In genomic region chr17:50763716-50764450, GRCh38 we compare ENCODE assay signal across 10 cellular contexts. TPM values are rescaled to one million over a fixed set of nuclear protein-coding genes. Genes with fewer than 3 reads are reported as not detected.
A peak's percentile ranks its signal among the peaks of the same experiment; 100 is the strongest.
DNase-seq lines count a peak whose midpoint lies in the region; ATAC-seq and TF ChIP-seq lines count a peak whose summit lies in the region.
"Had no signal": no experiment of that assay in that cellular context is flagged by ENCODE, and none has a peak within 500 bp of the region (broad histone marks: within the 10 kb centered on the region; RNA-seq: fewer than 3 reads in every experiment).

No MANE protein-coding gene starts in this region.

- peak overlapping the region; percentile 88 for H3K4me2 ChIP-seq in Karpas-422 (ENCODE audit: low read depth, low read length, poor library complexity, severe bottlenecking)
- H3K4me2 ChIP-seq in neural progenitor cell = no peak overlapping the region

- H3K27ac Mint-ChIP-seq in brain = peak overlapping the region; percentile 43 to 89 (median 85)
- H3K27ac Mint-ChIP-seq in neural progenitor cell = no peak overlapping the region
- H3K27ac Mint-ChIP-seq in effector memory CD8-positive, alpha-beta T cell = no peak overlapping the region
- H3K27ac Mint-ChIP-seq: activated CD8-positive, alpha-beta T cell treated with anti-CD3 and anti-CD28 coated beads, Interleukin-2, amount 10 ng/mL, durations not matched to agents 7 days and 5 days had no signal

- H3K4me1 Mint-ChIP-seq in brain (peaks cover 44% of the 10 kb centered on the region), neural progenitor cell (peaks cover 41% of the 10 kb centered on the region)
- peaks cover 11 to 18% of the 10 kb centered on the region in 2 donors for H3K4me1 Mint-ChIP-seq in effector memory CD8-positive, alpha-beta T cell (ENCODE audit: low read depth in 2 of 2)

- H3K9me2 ChIP-seq in Karpas-422 (replicated peaks; ENCODE audit: insufficient read depth, low read length) = no peaks in the 10 kb centered on the region

- H4K20me1 ChIP-seq in Karpas-422 (ENCODE audit: insufficient read depth, low read depth, low read length) (no peaks in the 10 kb centered on the region), neural progenitor cell (ENCODE audit: low read depth) (no peaks in the 10 kb centered on the region)

- H2AFZ ChIP-seq in Karpas-422 (ENCODE audit: low read length) = peak overlapping the region; percentile 69
- no peak overlapping the region for H2AFZ ChIP-seq in neural progenitor cell (replicated peaks)

- DNase-seq in DMS153 treated with DMSO at 0.1 percent for 48 hours (lab: John Stamatoyannopoulos, UW; ENCODE audit: unreplicated experiment) (peak; percentile 18), Karpas-422 (no peak), neural progenitor cell (ENCODE audit: low spot score) (no peak)
- no peak for DNase-seq in effector memory CD8-positive, alpha-beta T cell
- DNase-seq: activated CD8-positive, alpha-beta T cell treated with anti-CD3 and anti-CD28 coated beads, Interleukin-2, amount 10 ng/mL, durations not matched to agents 7 days and 5 days had no signal

- H3K27me3 ChIP-seq in Karpas-422 (ENCODE audit: low read length) = no peaks in the 10 kb centered on the region
- no peaks in the 10 kb centered on the region for H3K27me3 ChIP-seq in neural progenitor cell

- no peaks in the 10 kb centered on the region for H3K36me3 Mint-ChIP-seq in brain
- no peaks in the 10 kb centered on the region for H3K36me3 Mint-ChIP-seq in neural progenitor cell
- no peaks in the 10 kb centered on the region for H3K36me3 Mint-ChIP-seq in effector memory CD8-positive, alpha-beta T cell (ENCODE audit: insufficient read depth)

- H3K4me3 ChIP-seq in Karpas-422 (ENCODE audit: low read length) = peak overlapping the region; percentile 58
- no peak overlapping the region for H3K4me3 ChIP-seq in neural progenitor cell

- H3K9me3 ChIP-seq in Karpas-422 (ENCODE audit: low read length) = no peaks in the 10 kb centered on the region
- H3K9me3 ChIP-seq in neural progenitor cell (ENCODE audit: low read depth) = no peaks in the 10 kb centered on the region

- H3K27me3 Mint-ChIP-seq in brain (peaks cover 2% of the 10 kb centered on the region), neural progenitor cell (ENCODE audit: insufficient read depth, low read depth) (peaks cover 11% of the 10 kb centered on the region)
- H3K27me3 Mint-ChIP-seq in effector memory CD8-positive, alpha-beta T cell = peaks cover 10 to 13% of the 10 kb centered on the region in 2 donors

- H3F3A ChIP-seq in neural progenitor cell (ENCODE audit: low read depth) = peaks cover 6% of the 10 kb centered on the region

- peaks cover 44% of the 10 kb centered on the region for H3K4me1 ChIP-seq in Karpas-422 (ENCODE audit: low read length)
- H3K4me1 ChIP-seq in neural progenitor cell = no peaks in the 10 kb centered on the region

- H3K36me3 ChIP-seq in Karpas-422 (ENCODE audit: insufficient read depth, low read length) (no peaks in the 10 kb centered on the region), neural progenitor cell (no peaks in the 10 kb centered on the region)

- no peak for ATAC-seq in effector memory CD8-positive, alpha-beta T cell (replicated peaks)
- ATAC-seq in HG03571 (IDR thresholded peaks at IDR 0.05; ENCODE audit: unreplicated experiment) = no peak
- ATAC-seq in GM18867 (IDR thresholded peaks at IDR 0.05; ENCODE audit: unreplicated experiment) = no peak
- ATAC-seq: activated CD8-positive, alpha-beta T cell treated with anti-CD3 and anti-CD28 coated beads, Interleukin-2, amount 10 ng/mL, durations not matched to agents 7 days and 5 days had no signal

- no peaks in the 10 kb centered on the region for H3K9me3 Mint-ChIP-seq in brain
- H3K9me3 Mint-ChIP-seq in neural progenitor cell = no peaks in the 10 kb centered on the region
- H3K9me3 Mint-ChIP-seq in effector memory CD8-positive, alpha-beta T cell = no peaks in the 10 kb centered on the region

- H3K79me2 ChIP-seq in Karpas-422 (ENCODE audit: low read length) (no peaks in the 10 kb centered on the region), neural progenitor cell (ENCODE audit: low read depth) (no peaks in the 10 kb centered on the region)

- H3K27ac ChIP-seq in Karpas-422 (ENCODE audit: low read length) (peak overlapping the region; percentile 97), neural progenitor cell (no peak overlapping the region)

- peak overlapping the region; percentile 72 for H3K9ac ChIP-seq in Karpas-422 (ENCODE audit: low read length)
- no peak overlapping the region for H3K9ac ChIP-seq in neural progenitor cell

- no peak for TF ChIP-seq CTCF in brain (conservative IDR thresholded peaks at IDR 0.05)
- TF ChIP-seq CTCF in neural progenitor cell (IDR thresholded peaks at IDR 0.05) = no peak

- H3K4me3 Mint-ChIP-seq in brain (peak overlapping the region in 3 of 5 experiments; percentile 21 to 78 (median 55)), neural progenitor cell (peak overlapping the region; percentile 14)
- H3K4me3 Mint-ChIP-seq in effector memory CD8-positive, alpha-beta T cell = no peak overlapping the region

RNA-seq across cellular contexts. Expression of gene ANKRD40CL, which starts 3.4 kb away (rescaled TPM):
- not detected in 2 replicates for total RNA-seq in Karpas-422 (2014; rRNA removed; shearing (Covaris generic); ENCODE audit: low replicate concordance)
- not detected for polyA plus RNA-seq in brain (ENCODE audit: insufficient read depth, low read depth, low replicate concordance)
- not detected in 2 replicates for total RNA-seq in neural progenitor cell (ENCODE audit: low replicate concordance)
- total RNA-seq: activated CD8-positive, alpha-beta T cell treated with anti-CD3 and anti-CD28 coated beads, Interleukin-2, amount 10 ng/mL, durations not matched to agents 7 days and 5 days; glomerular endothelial cell; NCI-H460 had no signal

RNA-seq across cellular contexts. Expression of gene LUC7L3, which starts 44.5 kb away (rescaled TPM):
- total RNA-seq in Karpas-422 (2014; rRNA removed; shearing (Covaris generic); ENCODE audit: low replicate concordance) = 102 and 142 TPM in 2 replicates
- 34.1 TPM for polyA plus RNA-seq in brain (ENCODE audit: insufficient read depth, low read depth, low replicate concordance)
- 245 and 374 TPM in 2 replicates for total RNA-seq in neural progenitor cell (ENCODE audit: low replicate concordance)

RNA-seq across cellular contexts. Expression of gene ANKRD40, which starts 56.2 kb away (rescaled TPM):
- 17.1 and 34.1 TPM in 2 replicates for total RNA-seq in Karpas-422 (2014; rRNA removed; shearing (Covaris generic); ENCODE audit: low replicate concordance)
- polyA plus RNA-seq in brain (ENCODE audit: insufficient read depth, low read depth, low replicate concordance) = 49.0 TPM
- total RNA-seq in neural progenitor cell (ENCODE audit: low replicate concordance) = 50.6 and 53.4 TPM in 2 replicates

Comparison
In these comparisons a context has a peak if more than half of its experiments do, and no peak if none do; other contexts are left out.
1. H3K27ac Mint-ChIP-seq: peak in brain (5 of 5); none in neural progenitor cell (single experiment) and effector memory CD8-positive, alpha-beta T cell (0 of 2).
2. H3K4me3 Mint-ChIP-seq: peak in brain (3 of 5) and neural progenitor cell (single experiment); none in effector memory CD8-positive, alpha-beta T cell (0 of 2).